ENCODE assay signal across 21 cellular contexts in genomic region chr1:207060596-207060995, GRCh38. TPM values are rescaled to one million over a fixed set of nuclear protein-coding genes. Genes with fewer than 3 reads are reported as not detected.
DNase-seq lines count a peak whose midpoint lies in the region; ATAC-seq and TF ChIP-seq lines count a peak whose summit lies in the region.
"Had no signal": no experiment of that assay in that cellular context is flagged by ENCODE, and none has a peak within 500 bp of the region (broad histone marks: within the 10 kb centered on the region; RNA-seq: fewer than 3 reads in every experiment).

No MANE protein-coding gene starts in this region.

- H3K27me3 Mint-ChIP-seq in endodermal cell (ENCODE audit: insufficient read depth): no peaks in the 10 kb centered on the region
- H3K27me3 Mint-ChIP-seq: CD4-positive, alpha-beta memory T cell; IgD-negative memory B cell had no signal

- no peaks in the 10 kb centered on the region for H3K9me3 Mint-ChIP-seq in endodermal cell
- H3K9me3 Mint-ChIP-seq: CD14-positive monocyte; CD4-positive, alpha-beta memory T cell; IgD-negative memory B cell had no signal

- H3K27ac ChIP-seq in left ventricle myocardium inferior (replicated peaks) (peak overlapping the region; percentile 97), right atrium auricular region (no peak overlapping the region), spleen (peak overlapping the region in 5 of 8 donors; percentile 58 to 96 (median 85)), endodermal cell (ENCODE audit: low read depth, low read length) (no peak overlapping the region)
- H3K27ac ChIP-seq: 22Rv1, BLaER1 had no signal

- peaks cover 24% of the 10 kb centered on the region for H3K36me3 Mint-ChIP-seq in endodermal cell (ENCODE audit: low read depth)

- WGBS in spleen, 5 donors: 59 to 99% (median 77%) methylated on average over 3 of the region's 3 CpGs
- 88% methylated on average over 3 of the region's 3 CpGs; no CpG with 5 or more reads in 1 of the 2 experiments for WGBS in endodermal cell (ENCODE audit: insufficient coverage in 1 of 2, insufficient read length in 1 of 2), 2 experiments

- H3K36me3 ChIP-seq in left ventricle myocardium inferior: peaks cover 53% of the 10 kb centered on the region
- peaks cover 42% of the 10 kb centered on the region for H3K36me3 ChIP-seq in right atrium auricular region
- H3K36me3 ChIP-seq in spleen: peaks cover 0 to 89% (median 35%) of the 10 kb centered on the region in 6 donors
- H3K36me3 ChIP-seq in mucosa of descending colon (ENCODE audit: low read depth): no peaks in the 10 kb centered on the region
- H3K36me3 ChIP-seq in endodermal cell (ENCODE audit: control insufficient read depth, insufficient read depth, low read length): no peaks in the 10 kb centered on the region
- H3K36me3 ChIP-seq: BLaER1 had no signal

- intact Hi-C loops in left ventricle myocardium inferior (cut with micrococcal nuclease): no loop called here
- intact Hi-C loops in spleen (cut with DNase I; ENCODE audit: low total_unique reads): no loop called here
- intact Hi-C loops in mucosa of descending colon (cut with DNase I, micrococcal nuclease): no loop called here

- H3K27ac Mint-ChIP-seq in endodermal cell: no peak overlapping the region
- H3K27ac Mint-ChIP-seq: CD14-positive monocyte had no signal

- TF ChIP-seq CTCF in left ventricle myocardium inferior (IDR thresholded peaks at IDR 0.05; ENCODE audit: borderline replicate concordance) (no peak), right atrium auricular region (IDR thresholded peaks at IDR 0.05) (no peak), spleen (IDR thresholded peaks at IDR 0.05 in 8 of 11, conservative IDR thresholded peaks at IDR 0.05 in 3 of 11) (no peak), mucosa of descending colon (IDR thresholded peaks at IDR 0.05) (no peak), endodermal cell (conservative IDR thresholded peaks at IDR 0.05) (no peak)

- H3K4me3 ChIP-seq in left ventricle myocardium inferior (no peak overlapping the region), right atrium auricular region (no peak overlapping the region), spleen (no peak overlapping the region), mucosa of descending colon (no peak overlapping the region), endodermal cell (ENCODE audit: low read length) (no peak overlapping the region)
- H3K4me3 ChIP-seq: BLaER1 had no signal

- H3K4me3 Mint-ChIP-seq in endodermal cell: no peak overlapping the region
- H3K4me3 Mint-ChIP-seq: CD14-positive monocyte; CD4-positive, alpha-beta memory T cell had no signal

- peaks cover 10% of the 10 kb centered on the region for H3K4me1 Mint-ChIP-seq in endodermal cell
- H3K4me1 Mint-ChIP-seq: CD4-positive, alpha-beta memory T cell had no signal

- no peak for TF ChIP-seq POLR2A in spleen (IDR thresholded peaks at IDR 0.05)

- DNase-seq in left ventricle myocardium inferior (no peak), right atrium auricular region (ENCODE audit: low spot score) (no peak), islet precursor cell (peak; percentile 4), spleen (no peak), mucosa of descending colon (no peak), A172 (ENCODE audit: low spot score) (no peak), endodermal cell (no peak)
- DNase-seq: CD4-positive, alpha-beta memory T cell; DMS153; DMS79; GDM1; GOT3; H7 had no signal

- H3K27me3 ChIP-seq in left ventricle myocardium inferior (ENCODE audit: low read depth): no peaks in the 10 kb centered on the region
- H3K27me3 ChIP-seq in right atrium auricular region: no peaks in the 10 kb centered on the region
- H3K27me3 ChIP-seq in spleen (replicated peaks in 1 of 7): no peaks in the 10 kb centered on the region
- no peaks in the 10 kb centered on the region for H3K27me3 ChIP-seq in endodermal cell (ENCODE audit: control insufficient read depth, insufficient read depth, low read length, poor library complexity, severe bottlenecking)
- H3K27me3 ChIP-seq: BLaER1 had no signal

- no peak overlapping the region for H3K9ac ChIP-seq in endodermal cell (ENCODE audit: extremely low read depth, low read length, poor library complexity, severe bottlenecking)
- H3K9ac ChIP-seq: BLaER1 had no signal

- H3K4me1 ChIP-seq in left ventricle myocardium inferior (peaks cover 63% of the 10 kb centered on the region), right atrium auricular region (peaks cover 0 to 10% of the 10 kb centered on the region in 2 donors), spleen (peaks cover 0 to 48% (median 10%) of the 10 kb centered on the region in 6 donors), mucosa of descending colon (ENCODE audit: low read depth) (peaks cover 12% of the 10 kb centered on the region), endodermal cell (ENCODE audit: control insufficient read depth, insufficient read depth, low read length) (no peaks in the 10 kb centered on the region)
- H3K4me1 ChIP-seq: BLaER1 had no signal

- no peak for ATAC-seq in mucosa of descending colon
- ATAC-seq: HCT116 had no signal

- H3K9me3 ChIP-seq in left ventricle myocardium inferior (replicated peaks) (no peaks in the 10 kb centered on the region), right atrium auricular region (no peaks in the 10 kb centered on the region), spleen (no peaks in the 10 kb centered on the region), mucosa of descending colon (no peaks in the 10 kb centered on the region), endodermal cell (ENCODE audit: control insufficient read depth, low read length) (no peaks in the 10 kb centered on the region)
- H3K9me3 ChIP-seq: BLaER1 had no signal

RNA-seq across cellular contexts. Expression of gene PFKFB2, which starts 7.5 kb away (rescaled TPM):
- total RNA-seq in left ventricle myocardium inferior (107 TPM), right atrium auricular region (10 to 100 TPM; 11.8 to 27.5 TPM), spleen (10 to 100 TPM; 19.1 to 69.5 (median 29.8) TPM), mucosa of descending colon (100 to 1,000 TPM in 1 of 3 donors, 10 to 100 TPM in 2; 45.1 to 118 (median 90.2) TPM), endodermal cell (10 to 100 TPM; 11.2 to 13.4 TPM)
- polyA plus RNA-seq in spleen: 1 to 10 TPM; 6.8 to 8.3 (median 8.2) TPM
- 15.6 and 17.4 TPM in 2 replicates for total RNA-seq in A172 (2014; rRNA removed; shearing (Covaris generic))
- 5.9 TPM for polyA plus RNA-seq in endodermal cell (2013, experiment 1 of 2)
- 5.1 TPM for polyA plus RNA-seq in endodermal cell (2013, experiment 2 of 2)

RNA-seq across cellular contexts. Expression of gene YOD1, which starts 9.6 kb away (rescaled TPM):
- total RNA-seq in left ventricle myocardium inferior: 4.2 TPM
- total RNA-seq in right atrium auricular region: 1 to 10 TPM; 3.5 to 4.7 TPM
- total RNA-seq in spleen: 10 to 100 TPM in 6 of 7 donors, 1 to 10 TPM in 1; 9.8 to 23.2 (median 16.5) TPM
- polyA plus RNA-seq in spleen: 1 to 10 TPM; 2.8 to 3.6 (median 3.1) TPM
- 1 to 10 TPM; 5.8 to 7.8 (median 7.8) TPM for total RNA-seq in mucosa of descending colon
- 4.4 and 5.1 TPM in 2 replicates for total RNA-seq in A172 (2014; rRNA removed; shearing (Covaris generic))
- total RNA-seq in endodermal cell: 10 to 100 TPM; 10.8 to 18.8 TPM
- polyA plus RNA-seq in endodermal cell (2013, experiment 1 of 2): 13.6 TPM
- 12.5 TPM for polyA plus RNA-seq in endodermal cell (2013, experiment 2 of 2)

RNA-seq across cellular contexts. Expression of gene C1orf116, which starts 28.0 kb away (rescaled TPM):
- total RNA-seq in left ventricle myocardium inferior (0.74 TPM), right atrium auricular region (under 1 TPM; 0.07 to 0.35 TPM), spleen (1 to 10 TPM in 1 of 7 donors, under 1 TPM in 6; 0.09 to 1.0 (median 0.28) TPM), mucosa of descending colon (10 to 100 TPM in 2 of 3 donors, 1 to 10 TPM in 1; 8.7 to 31.0 (median 25.4) TPM), endodermal cell (under 1 TPM; 0.55 to 0.60 TPM)
- polyA plus RNA-seq in spleen: under 1 TPM in 2 of 3 donors, not detected in 1; 0.02 to 0.10 TPM
- 0.31 and 1.4 TPM in 2 replicates for total RNA-seq in A172 (2014; rRNA removed; shearing (Covaris generic))
- 0.21 TPM for polyA plus RNA-seq in endodermal cell (2013, experiment 1 of 2)
- polyA plus RNA-seq in endodermal cell (2013, experiment 2 of 2): 0.12 TPM
- polyA plus RNA-seq: AG04450; CD4-positive, alpha-beta memory T cell had no signal

RNA-seq across cellular contexts. Expression of gene C4BPB, which starts 28.1 kb away (rescaled TPM):
- 0.30 TPM for total RNA-seq in left ventricle myocardium inferior
- not detected for total RNA-seq in right atrium auricular region
- total RNA-seq in spleen: 1 to 10 TPM in 3 of 7 donors, under 1 TPM in 3, not detected in 1; 0.34 to 1.4 (median 0.71) TPM
- polyA plus RNA-seq in spleen: under 1 TPM; 0.24 to 0.61 (median 0.59) TPM
- total RNA-seq in mucosa of descending colon: 10 to 100 TPM in 1 of 3 donors, 1 to 10 TPM in 2; 4.4 to 20.0 (median 7.2) TPM
- total RNA-seq in A172 (2014; rRNA removed; shearing (Covaris generic)): 7.3 and 11.1 TPM in 2 replicates
- not detected for total RNA-seq in endodermal cell
- polyA plus RNA-seq in endodermal cell (2013, experiment 1 of 2): not detected
- polyA plus RNA-seq in endodermal cell (2013, experiment 2 of 2): not detected
- total RNA-seq: A673, H7 had no signal
- polyA plus RNA-seq: AG04450, CD14-positive monocyte, IgD-negative memory B cell had no signal

RNA-seq across cellular contexts. Expression of gene C4BPA, which starts 43.4 kb away (rescaled TPM):
- total RNA-seq in left ventricle myocardium inferior: not detected
- 1 to 10 TPM in 1 of 2 donors, not detected in 1; 3.6 TPM for total RNA-seq in right atrium auricular region
- 1 to 10 TPM in 2 of 7 donors, under 1 TPM in 5; 0.33 to 1.9 (median 0.57) TPM for total RNA-seq in spleen
- under 1 TPM; 0.03 to 0.38 (median 0.04) TPM for polyA plus RNA-seq in spleen
- 1 to 10 TPM; 1.5 to 5.9 (median 1.9) TPM for total RNA-seq in mucosa of descending colon
- not detected in 2 replicates for total RNA-seq in A172 (2014; rRNA removed; shearing (Covaris generic))
- not detected for total RNA-seq in endodermal cell
- not detected for polyA plus RNA-seq in endodermal cell (2013, experiment 1 of 2)
- polyA plus RNA-seq in endodermal cell (2013, experiment 2 of 2): not detected
- total RNA-seq: A673; CD4-positive, alpha-beta memory T cell; Daoy; H7 had no signal
- polyA plus RNA-seq: AG04450; CD4-positive, alpha-beta memory T cell; IgD-negative memory B cell had no signal

Comparison
In these comparisons a context has a peak if more than half of its experiments do, and no peak if none do; other contexts are left out.
1. H3K27ac ChIP-seq: peak in left ventricle myocardium inferior (single experiment) and spleen (5 of 8); none in right atrium auricular region (0 of 2) and endodermal cell (single experiment).